ENCODE assay signal across 1 cellular context in genomic region chr1:181112071-181112929, GRCh38.
TF ChIP-seq lines count a peak whose summit lies in the region.

No MANE protein-coding gene starts in this region.

TF ChIP-seq in A549, 52 proteins besides CTCF, POLR2A, EP300 and RAD21 (continued from another document):
- peak; percentile 97 for TF ChIP-seq HOXB13 (CRISPR knock-in tag; IDR thresholded peaks at IDR 0.05; ENCODE audit: low read depth)
- TF ChIP-seq JUN (IDR thresholded peaks at IDR 0.05), result peak; percentile 98 to 99
- peak; percentile 87 for TF ChIP-seq PBX3 (IDR thresholded peaks at IDR 0.05)
- peak; percentile 94 for TF ChIP-seq HEYL (CRISPR knock-in tag; IDR thresholded peaks at IDR 0.05)
- TF ChIP-seq PHF8 (IDR thresholded peaks at IDR 0.05; ENCODE audit: borderline replicate concordance, low read depth), result no peak
- no peak for TF ChIP-seq SREBF2 (IDR thresholded peaks at IDR 0.05)
- peak; percentile 63 for TF ChIP-seq SMC3 (IDR thresholded peaks at IDR 0.05)
- TF ChIP-seq REST (IDR thresholded peaks at IDR 0.05), result no peak
- TF ChIP-seq CBX2 (IDR thresholded peaks at IDR 0.05; ENCODE audit: borderline replicate concordance, low read depth), result no peak
- no peak for TF ChIP-seq NR3C1 (IDR thresholded peaks at IDR 0.05)
- no peak for TF ChIP-seq CBX8 (IDR thresholded peaks at IDR 0.05)
- peak; percentile 88; the same call in 1 of the 2 replicates for TF ChIP-seq TFCP2L1 (CRISPR knock-in tag; IDR thresholded peaks at IDR 0.05)
- TF ChIP-seq EHMT2 (IDR thresholded peaks at IDR 0.05; ENCODE audit: low read depth), result no peak
- TF ChIP-seq RNF2 (IDR thresholded peaks at IDR 0.05; ENCODE audit: borderline replicate concordance, low read depth), result no peak
- TF ChIP-seq HOXB5 (CRISPR knock-in tag; IDR thresholded peaks at IDR 0.05), result peak; percentile 92
- 0 out of 2 replicates have a peak, but pooled peaks have one; percentile 50 for TF ChIP-seq MAZ (IDR thresholded peaks at IDR 0.05; ENCODE audit: borderline replicate concordance, low read depth, low read length)
- TF ChIP-seq POLR2AphosphoS2 (conservative IDR thresholded peaks at IDR 0.05; ENCODE audit: low read length), result no peak
- peak; percentile 91 for TF ChIP-seq TP53 (CRISPR knock-in tag; IDR thresholded peaks at IDR 0.05)
- TF ChIP-seq USF2 (IDR thresholded peaks at IDR 0.05), result 0 out of 2 replicates have a peak, but pooled peaks have one; percentile 25
- TF ChIP-seq CHD4 (IDR thresholded peaks at IDR 0.05; ENCODE audit: borderline replicate concordance), result no peak
- TF ChIP-seq FOXS1 (CRISPR knock-in tag; IDR thresholded peaks at IDR 0.05), result peak; percentile 95
- no peak for TF ChIP-seq KDM5A (IDR thresholded peaks at IDR 0.05)
- TF ChIP-seq RARB (CRISPR knock-in tag; IDR thresholded peaks at IDR 0.05), result peak; percentile 92
- no peak for TF ChIP-seq HDAC2 (IDR thresholded peaks at IDR 0.05)
- TF ChIP-seq CEBPB (IDR thresholded peaks at IDR 0.05), result peak; percentile 99 to 100
- peak; percentile 99 for TF ChIP-seq FOSL2 (IDR thresholded peaks at IDR 0.05)
- peak; percentile 99 for TF ChIP-seq FOSL2 (CRISPR knock-in tag; IDR thresholded peaks at IDR 0.05)
- TF ChIP-seq EHF (CRISPR knock-in tag; IDR thresholded peaks at IDR 0.05), result peak; percentile 97
- 0 out of 2 replicates have a peak, but pooled peaks have one; percentile 40 for TF ChIP-seq RCOR1 (IDR thresholded peaks at IDR 0.05; ENCODE audit: low read depth, low read length)
- TF ChIP-seq ELK1 (IDR thresholded peaks at IDR 0.05; ENCODE audit: low read depth, low read length), result no peak
